ENCODE assay signal across 24 cellular contexts in the genomic region with DNA sequence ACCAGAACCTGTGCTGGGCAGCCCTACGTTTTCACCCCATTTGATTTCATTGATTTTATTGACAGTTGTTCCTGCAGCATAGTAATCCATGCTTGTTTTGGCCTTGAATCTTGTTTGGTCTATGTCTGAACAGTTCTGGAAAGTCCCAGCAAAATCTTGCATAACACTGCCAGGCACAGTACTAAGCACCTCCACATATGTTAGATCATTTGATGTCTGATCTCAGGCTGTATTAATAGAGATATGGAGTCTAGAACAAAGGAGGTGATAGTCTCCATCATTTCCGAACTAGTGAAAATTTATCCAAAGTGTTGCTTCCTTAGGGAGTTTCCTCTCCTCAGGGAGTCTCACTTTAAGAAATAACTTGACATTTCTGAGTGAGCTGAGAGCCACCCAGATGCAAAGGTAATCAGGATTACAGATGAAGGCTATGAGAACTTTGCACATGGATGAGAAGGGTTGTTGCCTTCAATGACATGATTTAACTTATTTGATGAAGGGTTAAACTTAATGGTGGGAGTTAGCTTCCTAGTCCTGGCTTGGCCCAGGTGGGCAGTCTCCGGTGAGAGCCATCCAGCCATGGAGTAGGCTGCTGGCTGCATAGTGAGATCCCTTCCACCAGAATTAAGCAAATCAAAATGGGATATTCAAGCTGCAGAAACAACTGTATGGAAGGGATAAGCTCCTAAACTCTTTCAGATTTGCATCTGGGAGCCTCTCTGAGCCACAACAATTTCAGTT.
DNase-seq lines count a peak whose midpoint lies in the region; ATAC-seq and TF ChIP-seq lines count a peak whose summit lies in the region.
"Had no signal": no experiment of that assay in that cellular context is flagged by ENCODE, and none has a peak within 500 bp of the region (broad histone marks: within the 10 kb centered on the region; RNA-seq: fewer than 3 reads in every experiment).

No MANE protein-coding gene starts in this region.

- no peaks in the 10 kb centered on the region for H3F3A ChIP-seq in SK-N-SH (replicated peaks; ENCODE audit: insufficient read depth)

- H3K4me1 ChIP-seq in SK-N-SH (ENCODE audit: control insufficient read depth in 1 of 2, insufficient read depth in 2 of 2, low read depth in 1 of 2, low read length in 1 of 2) (peaks cover 0 to 20% of the 10 kb centered on the region in 2 experiments; a peak in 1 of 4 replicates), liver (ENCODE audit: control insufficient read depth in 4 of 4, insufficient read depth in 4 of 4, low read length in 3 of 4) (peaks cover 2 to 25% (median 15%) of the 10 kb centered on the region in 4 donors)

- no peaks in the 10 kb centered on the region for H3K79me2 ChIP-seq in SK-N-SH (ENCODE audit: insufficient read depth)

- no peaks in the 10 kb centered on the region; the same call in 1 of the 2 replicates for H3K27me3 ChIP-seq in SK-N-SH (ENCODE audit: insufficient read depth)
- no peaks in the 10 kb centered on the region for H3K27me3 ChIP-seq in liver (ENCODE audit: control insufficient read depth in 4 of 4, insufficient read depth in 4 of 4, low read length in 3 of 4)

- no peak overlapping the region for H3K4me3 ChIP-seq in SK-N-SH (ENCODE audit: low read depth in 2 of 2, low read length in 1 of 2)
- no peak overlapping the region for H3K4me3 ChIP-seq in liver (ENCODE audit: low read depth in 1 of 3, low read length in 3 of 3)

- no peak for ATAC-seq in activated CD4-positive, CD25-positive, alpha-beta regulatory T cell treated with anti-CD3 and anti-CD28 coated beads, Interleukin-2, amount 50 U/mL, for 24 hours
- ATAC-seq in HG02938 (IDR thresholded peaks at IDR 0.05; ENCODE audit: unreplicated experiment), result no peak
- no peak for ATAC-seq in HG02759 (IDR thresholded peaks at IDR 0.05; ENCODE audit: unreplicated experiment)
- ATAC-seq: PC-3 had no signal

- CTCF ChIA-PET in SK-N-SH (lab: Yijun Ruan, JAX), result no interaction called here

- H3K9me2 ChIP-seq in SK-N-SH, result no peaks in the 10 kb centered on the region

- H3K36me3 ChIP-seq in SK-N-SH (replicated peaks in 1 of 2; ENCODE audit: control insufficient read depth in 1 of 2, insufficient read depth in 2 of 2, low read length in 1 of 2) (no peaks in the 10 kb centered on the region), liver (ENCODE audit: control insufficient read depth in 4 of 4, insufficient read depth in 3 of 4, low read depth in 1 of 4, low read length in 3 of 4) (no peaks in the 10 kb centered on the region)

- 58% methylated on average over 3 of the region's 3 CpGs for WGBS in SK-N-SH (ENCODE audit: low lambda C conversion rate)
- 72% methylated on average over 3 of the region's 3 CpGs for WGBS in liver

- no peak overlapping the region for H3K27ac ChIP-seq in SK-N-SH (ENCODE audit: low read depth in 2 of 2, low read length in 1 of 2)
- no peak overlapping the region for H3K27ac ChIP-seq in liver (ENCODE audit: low read depth in 1 of 2, low read length in 2 of 2)
- H3K27ac ChIP-seq: 22Rv1, RWPE1 had no signal

- peak; percentile 21 for DNase-seq in activated CD4-positive, CD25-positive, alpha-beta regulatory T cell treated with anti-CD3 and anti-CD28 coated beads, Interleukin-2, amount 50 U/mL, for 72 hours
- DNase-seq in SK-N-SH, result no peak
- DNase-seq in nucleus accumbens (lab: John Stamatoyannopoulos, UW), result no peak
- DNase-seq in CD1c-positive myeloid dendritic cell (ENCODE audit: extremely low spot score), result no peak
- DNase-seq: CD4-positive, CD25-positive, alpha-beta regulatory T cell; COR-L47; DMS 273 treated with DMSO at 0.1 percent for 48 hours; DND-41; GOT3; HFFc6; Karpas-422; NCI-H1048; NCI-H1436; NCI-H1930; NCI-H226; NCI-H524; PC-3; SIG-M5 had no signal

- no peak for TF ChIP-seq EP300 in SK-N-SH (IDR thresholded peaks at IDR 0.05; ENCODE audit: borderline replicate concordance in 1 of 2, low read depth in 1 of 2, low read length in 1 of 2)

- TF ChIP-seq RAD21 in SK-N-SH (IDR thresholded peaks at IDR 0.05; ENCODE audit: low read length) (no peak), liver (IDR thresholded peaks at IDR 0.05) (peak in 1 of 2 donors; percentile 34)

- H3K9ac ChIP-seq in SK-N-SH (no peak overlapping the region), liver (ENCODE audit: low read depth in 1 of 2, low read length in 2 of 2) (no peak overlapping the region)

- no peak overlapping the region for H3K4me2 ChIP-seq in SK-N-SH

- no peaks in the 10 kb centered on the region for H4K20me1 ChIP-seq in SK-N-SH (ENCODE audit: insufficient read depth)

- H3K9me3 ChIP-seq in SK-N-SH (no peaks in the 10 kb centered on the region), liver (ENCODE audit: control insufficient read depth in 4 of 4, low read length in 3 of 4) (no peaks in the 10 kb centered on the region)

- TF ChIP-seq CTCF in SK-N-SH (IDR thresholded peaks at IDR 0.05) (no peak), liver (IDR thresholded peaks at IDR 0.05; ENCODE audit: low read depth, low read length, missing input control) (no peak)

- no peak overlapping the region for H2AFZ ChIP-seq in SK-N-SH (ENCODE audit: low read depth)

- POLR2A ChIA-PET in SK-N-SH (lab: Yijun Ruan, JAX), result no interaction called here

TF ChIP-seq in SK-N-SH, 30 proteins besides CTCF, POLR2A, EP300 and RAD21:
- TF ChIP-seq FOXJ3 (CRISPR knock-in tag; IDR thresholded peaks at IDR 0.05), result no peak
- TF ChIP-seq RCOR1 (IDR thresholded peaks at IDR 0.05; ENCODE audit: low read length), result 0 out of 2 replicates have a peak, but pooled peaks have one; percentile 17
- TF ChIP-seq GATA2 (CRISPR knock-in tag; IDR thresholded peaks at IDR 0.05), result no peak
- no peak for TF ChIP-seq TCF12 (IDR thresholded peaks at IDR 0.05)

TF ChIP-seq in liver, 16 proteins besides CTCF, POLR2A, EP300 and RAD21:
- TF ChIP-seq TAF1 (conservative IDR thresholded peaks at IDR 0.05), result no peak
- no peak for TF ChIP-seq FOXA1 (IDR thresholded peaks at IDR 0.05)
- TF ChIP-seq FOXA2 (IDR thresholded peaks at IDR 0.05), result no peak
- TF ChIP-seq, protein P1, sequence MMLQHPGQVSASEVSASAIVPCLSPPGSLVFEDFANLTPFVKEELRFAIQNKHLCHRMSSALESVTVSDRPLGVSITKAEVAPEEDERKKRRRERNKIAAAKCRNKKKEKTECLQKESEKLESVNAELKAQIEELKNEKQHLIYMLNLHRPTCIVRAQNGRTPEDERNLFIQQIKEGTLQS (IDR thresholded peaks at IDR 0.05), result no peak
- TF ChIP-seq, protein P2, sequence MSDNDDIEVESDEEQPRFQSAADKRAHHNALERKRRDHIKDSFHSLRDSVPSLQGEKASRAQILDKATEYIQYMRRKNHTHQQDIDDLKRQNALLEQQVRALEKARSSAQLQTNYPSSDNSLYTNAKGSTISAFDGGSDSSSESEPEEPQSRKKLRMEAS (IDR thresholded peaks at IDR 0.05), result peak; percentile 67
- peak; percentile 61 for TF ChIP-seq YY1 (IDR thresholded peaks at IDR 0.05)
- no peak for TF ChIP-seq REST (IDR thresholded peaks at IDR 0.05)
- no peak for TF ChIP-seq HNF4G (IDR thresholded peaks at IDR 0.05)
- TF ChIP-seq RXRA (IDR thresholded peaks at IDR 0.05), result peak; percentile 24 to 29
- TF ChIP-seq HNF4A (conservative IDR thresholded peaks at IDR 0.05), result peak; percentile 17 to 56
TF ChIP-seq in liver: peak in this region for 4.
